Comparison of ENCODE assay signal across 21 cellular contexts in genomic region chr3:156532730-156533129, GRCh38.
"Had no signal": no experiment of that assay in that cellular context is flagged by ENCODE, and none has a peak within 500 bp of the region (broad histone marks: within the 10 kb centered on the region; RNA-seq: fewer than 3 reads in every experiment).

No MANE protein-coding gene starts in this region.

- H3K27ac ChIP-seq: prostate gland had no signal

- H3K4me1 ChIP-seq: prostate gland had no signal

- H3K4me1 Mint-ChIP-seq: activated B cell treated with CpG ODN at 0.5 μM for 24 hours had no signal

- H3K9me3 Mint-ChIP-seq: activated B cell treated with CpG ODN at 0.5 μM for 24 hours; activated CD4-positive, alpha-beta memory T cell treated with anti-CD3 and anti-CD28 coated beads, Interleukin-2, amount 10 ng/mL, durations not matched to agents 7 days and 5 days; activated naive CD8-positive, alpha-beta T cell treated with anti-CD3 and anti-CD28 coated beads for 36 hours; effector memory CD8-positive, alpha-beta T cell; mesothelial cell of epicardium; stimulated activated effector memory CD8-positive, alpha-beta T cell treated with anti-CD3 and anti-CD28 coated beads, Interleukin-12 subunit alpha, Interleukin-12 subunit beta, amount 100 ng/mL, for 72 hours had no signal

- H3K9me3 ChIP-seq: prostate gland, stomach, thoracic aorta had no signal

- H3K36me3 ChIP-seq: prostate gland had no signal

- H3K27me3 ChIP-seq: stomach had no signal

- H3K4me2 ChIP-seq: smooth muscle cell had no signal

- H3K27me3 Mint-ChIP-seq: activated B cell treated with CpG ODN at 0.5 μM for 24 hours; activated CD4-positive, alpha-beta memory T cell treated with anti-CD3 and anti-CD28 coated beads, Interleukin-2, amount 10 ng/mL, durations not matched to agents 7 days and 5 days; activated CD8-positive, alpha-beta memory T cell treated with anti-CD3 and anti-CD28 coated beads, Interleukin-2, amount 10 ng/mL, durations not matched to agents 7 days and 5 days; activated naive CD8-positive, alpha-beta T cell treated with anti-CD3 and anti-CD28 coated beads for 36 hours; effector memory CD8-positive, alpha-beta T cell had no signal

- H3K27ac Mint-ChIP-seq: activated B cell treated with CpG ODN at 0.5 μM for 24 hours; activated CD4-positive, alpha-beta memory T cell treated with anti-CD3 and anti-CD28 coated beads, Interleukin-2, amount 10 ng/mL, durations not matched to agents 7 days and 5 days; activated CD8-positive, alpha-beta memory T cell treated with anti-CD3 and anti-CD28 coated beads, Interleukin-2, amount 10 ng/mL, durations not matched to agents 7 days and 5 days; activated naive CD8-positive, alpha-beta T cell treated with anti-CD3 and anti-CD28 coated beads for 36 hours; effector memory CD8-positive, alpha-beta T cell; mesothelial cell of epicardium had no signal

- ATAC-seq: activated CD8-positive, alpha-beta memory T cell treated with anti-CD3 and anti-CD28 coated beads, Interleukin-2, amount 10 ng/mL, durations not matched to agents 7 days and 5 days; effector memory CD8-positive, alpha-beta T cell; left colon; right cardiac atrium; stimulated activated effector memory CD8-positive, alpha-beta T cell treated with anti-CD3 and anti-CD28 coated beads, Interleukin-12 subunit alpha, Interleukin-12 subunit beta, amount 100 ng/mL, for 72 hours had no signal

- H3K4me3 ChIP-seq: lung, prostate gland, smooth muscle cell, stomach, thoracic aorta had no signal

- H3K4me3 Mint-ChIP-seq: activated B cell treated with CpG ODN at 0.5 μM for 24 hours; activated CD4-positive, alpha-beta memory T cell treated with anti-CD3 and anti-CD28 coated beads, Interleukin-2, amount 10 ng/mL, durations not matched to agents 7 days and 5 days; activated CD8-positive, alpha-beta memory T cell treated with anti-CD3 and anti-CD28 coated beads, Interleukin-2, amount 10 ng/mL, durations not matched to agents 7 days and 5 days; activated naive CD8-positive, alpha-beta T cell treated with anti-CD3 and anti-CD28 coated beads for 36 hours; effector memory CD8-positive, alpha-beta T cell; mesothelial cell of epicardium; stimulated activated effector memory CD8-positive, alpha-beta T cell treated with anti-CD3 and anti-CD28 coated beads, Interleukin-12 subunit alpha, Interleukin-12 subunit beta, amount 100 ng/mL, for 72 hours had no signal

- DNase-seq: activated B cell treated with CpG ODN at 0.5 μM for 24 hours; activated CD4-positive, alpha-beta memory T cell treated with anti-CD3 and anti-CD28 coated beads, Interleukin-2, amount 10 ng/mL, durations not matched to agents 7 days and 5 days; activated CD4-positive, alpha-beta T cell treated with anti-CD3 and anti-CD28 coated beads for 48 hours; activated CD8-positive, alpha-beta memory T cell treated with anti-CD3 and anti-CD28 coated beads, Interleukin-2, amount 10 ng/mL, durations not matched to agents 7 days and 5 days; activated naive CD4-positive, alpha-beta T cell; activated naive CD8-positive, alpha-beta T cell treated with anti-CD3 and anti-CD28 coated beads for 36 hours; cerebellar nuclear complex; dermis blood vessel endothelial cell; effector memory CD8-positive, alpha-beta T cell; left colon; right cardiac atrium; stimulated activated CD4-positive, alpha-beta T cell treated with anti-CD3 and anti-CD28 coated beads, Interleukin-4, amount 100 ng/mL, for 1 hour; stomach; T-helper 1 cell; T-helper 9 cell had no signal

- H3K36me3 Mint-ChIP-seq: activated naive CD8-positive, alpha-beta T cell treated with anti-CD3 and anti-CD28 coated beads for 36 hours had no signal
